ENCODE assay signal across 1 cellular context in the genomic region with DNA sequence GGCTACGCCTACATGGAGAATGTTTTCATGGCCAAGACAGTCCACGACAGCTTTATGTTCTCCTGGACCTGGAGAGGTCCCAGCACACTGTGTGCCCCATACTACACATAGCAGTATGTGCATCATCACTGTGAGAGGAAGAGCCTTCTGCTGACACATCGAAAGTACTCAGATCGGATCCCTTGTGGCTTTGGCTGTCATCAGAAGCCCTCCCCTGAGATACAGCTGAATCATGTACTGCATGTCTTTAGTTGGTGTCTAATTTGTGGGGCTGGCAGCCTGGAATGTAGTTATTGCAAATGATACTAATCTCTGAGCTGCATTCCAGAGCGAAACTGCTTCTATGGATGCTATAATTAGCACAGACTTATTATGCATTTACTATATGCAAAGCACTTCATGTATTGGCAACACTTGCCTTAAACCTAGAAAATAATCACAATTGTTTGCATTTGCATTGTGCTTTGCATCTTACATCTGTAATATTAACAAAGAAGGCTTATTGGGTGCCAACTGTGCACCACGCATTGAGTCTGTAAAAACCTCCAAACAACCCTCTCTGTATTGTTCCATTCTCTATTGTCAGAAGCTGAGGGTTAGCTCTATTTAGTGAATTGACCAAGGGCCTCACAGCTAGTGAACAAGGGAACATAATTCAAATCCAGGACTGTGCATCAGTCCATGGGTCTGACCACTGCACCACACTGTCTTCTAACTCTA.
TF ChIP-seq lines count a peak whose summit lies in the region.

No MANE protein-coding gene starts in this region.

TF ChIP-seq in GM12878, 131 proteins besides CTCF, POLR2A, EP300 and RAD21 (continued from another document and continues in another):
- TF ChIP-seq, protein P1, sequence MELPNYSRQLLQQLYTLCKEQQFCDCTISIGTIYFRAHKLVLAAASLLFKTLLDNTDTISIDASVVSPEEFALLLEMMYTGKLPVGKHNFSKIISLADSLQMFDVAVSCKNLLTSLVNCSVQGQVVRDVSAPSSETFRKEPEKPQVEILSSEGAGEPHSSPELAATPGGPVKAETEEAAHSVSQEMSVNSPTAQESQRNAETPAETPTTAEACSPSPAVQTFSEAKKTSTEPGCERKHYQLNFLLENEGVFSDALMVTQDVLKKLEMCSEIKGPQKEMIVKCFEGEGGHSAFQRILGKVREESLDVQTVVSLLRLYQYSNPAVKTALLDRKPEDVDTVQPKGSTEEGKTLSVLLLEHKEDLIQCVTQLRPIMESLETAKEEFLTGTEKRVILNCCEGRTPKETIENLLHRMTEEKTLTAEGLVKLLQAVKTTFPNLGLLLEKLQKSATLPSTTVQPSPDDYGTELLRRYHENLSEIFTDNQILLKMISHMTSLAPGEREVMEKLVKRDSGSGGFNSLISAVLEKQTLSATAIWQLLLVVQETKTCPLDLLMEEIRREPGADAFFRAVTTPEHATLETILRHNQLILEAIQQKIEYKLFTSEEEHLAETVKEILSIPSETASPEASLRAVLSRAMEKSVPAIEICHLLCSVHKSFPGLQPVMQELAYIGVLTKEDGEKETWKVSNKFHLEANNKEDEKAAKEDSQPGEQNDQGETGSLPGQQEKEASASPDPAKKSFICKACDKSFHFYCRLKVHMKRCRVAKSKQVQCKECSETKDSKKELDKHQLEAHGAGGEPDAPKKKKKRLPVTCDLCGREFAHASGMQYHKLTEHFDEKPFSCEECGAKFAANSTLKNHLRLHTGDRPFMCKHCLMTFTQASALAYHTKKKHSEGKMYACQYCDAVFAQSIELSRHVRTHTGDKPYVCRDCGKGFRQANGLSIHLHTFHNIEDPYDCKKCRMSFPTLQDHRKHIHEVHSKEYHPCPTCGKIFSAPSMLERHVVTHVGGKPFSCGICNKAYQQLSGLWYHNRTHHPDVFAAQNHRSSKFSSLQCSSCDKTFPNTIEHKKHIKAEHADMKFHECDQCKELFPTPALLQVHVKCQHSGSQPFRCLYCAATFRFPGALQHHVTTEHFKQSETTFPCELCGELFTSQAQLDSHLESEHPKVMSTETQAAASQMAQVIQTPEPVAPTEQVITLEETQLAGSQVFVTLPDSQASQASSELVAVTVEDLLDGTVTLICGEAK (IDR thresholded peaks at IDR 0.05; ENCODE audit: borderline replicate concordance), result no peak
- TF ChIP-seq, protein P2, sequence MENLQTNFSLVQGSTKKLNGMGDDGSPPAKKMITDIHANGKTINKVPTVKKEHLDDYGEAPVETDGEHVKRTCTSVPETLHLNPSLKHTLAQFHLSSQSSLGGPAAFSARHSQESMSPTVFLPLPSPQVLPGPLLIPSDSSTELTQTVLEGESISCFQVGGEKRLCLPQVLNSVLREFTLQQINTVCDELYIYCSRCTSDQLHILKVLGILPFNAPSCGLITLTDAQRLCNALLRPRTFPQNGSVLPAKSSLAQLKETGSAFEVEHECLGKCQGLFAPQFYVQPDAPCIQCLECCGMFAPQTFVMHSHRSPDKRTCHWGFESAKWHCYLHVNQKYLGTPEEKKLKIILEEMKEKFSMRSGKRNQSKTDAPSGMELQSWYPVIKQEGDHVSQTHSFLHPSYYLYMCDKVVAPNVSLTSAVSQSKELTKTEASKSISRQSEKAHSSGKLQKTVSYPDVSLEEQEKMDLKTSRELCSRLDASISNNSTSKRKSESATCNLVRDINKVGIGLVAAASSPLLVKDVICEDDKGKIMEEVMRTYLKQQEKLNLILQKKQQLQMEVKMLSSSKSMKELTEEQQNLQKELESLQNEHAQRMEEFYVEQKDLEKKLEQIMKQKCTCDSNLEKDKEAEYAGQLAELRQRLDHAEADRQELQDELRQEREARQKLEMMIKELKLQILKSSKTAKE (IDR thresholded peaks at IDR 0.05; ENCODE audit: low read depth, poor library complexity, severe bottlenecking), result no peak
- TF ChIP-seq ASH2L (IDR thresholded peaks at IDR 0.05; ENCODE audit: borderline replicate concordance, low read depth) (no peak), JUNB (IDR thresholded peaks at IDR 0.05) (no peak), ZSCAN29 (IDR thresholded peaks at IDR 0.05) (no peak), EGR1 (IDR thresholded peaks at IDR 0.05; ENCODE audit: borderline replicate concordance in 1 of 2, low read depth in 2 of 2, low read length in 2 of 2) (no peak), IRF4 (IDR thresholded peaks at IDR 0.05; ENCODE audit: low read depth, low read length) (no peak), MEF2B (IDR thresholded peaks at IDR 0.05; ENCODE audit: partially characterized antibody, poor library complexity, severe bottlenecking) (no peak), ZZZ3 (IDR thresholded peaks at IDR 0.05; ENCODE audit: control insufficient read depth, insufficient read length, low read depth) (no peak), CREM (IDR thresholded peaks at IDR 0.05; ENCODE audit: low read depth) (no peak), GATAD2B (conservative IDR thresholded peaks at IDR 0.05; ENCODE audit: low read depth) (no peak), SMARCA5 (IDR thresholded peaks at IDR 0.05) (no peak), CBX5 (IDR thresholded peaks at IDR 0.05; ENCODE audit: low read depth) (no peak), RUNX3 (IDR thresholded peaks at IDR 0.05; ENCODE audit: low read length) (peak; percentile 72), ZNF384 (IDR thresholded peaks at IDR 0.05; ENCODE audit: borderline replicate concordance, low read depth, low read length) (no peak), BMI1 (IDR thresholded peaks at IDR 0.05; ENCODE audit: borderline replicate concordance) (no peak), SMAD1 (IDR thresholded peaks at IDR 0.05; ENCODE audit: low read depth, partially characterized antibody) (no peak), STAT3 (IDR thresholded peaks at IDR 0.05; ENCODE audit: low read depth, low read length) (no peak), MYC (IDR thresholded peaks at IDR 0.05; ENCODE audit: insufficient read depth, insufficient read length, insufficient replicate concordance, low read length, severe bottlenecking) (no peak)
- TF ChIP-seq, protein P3, sequence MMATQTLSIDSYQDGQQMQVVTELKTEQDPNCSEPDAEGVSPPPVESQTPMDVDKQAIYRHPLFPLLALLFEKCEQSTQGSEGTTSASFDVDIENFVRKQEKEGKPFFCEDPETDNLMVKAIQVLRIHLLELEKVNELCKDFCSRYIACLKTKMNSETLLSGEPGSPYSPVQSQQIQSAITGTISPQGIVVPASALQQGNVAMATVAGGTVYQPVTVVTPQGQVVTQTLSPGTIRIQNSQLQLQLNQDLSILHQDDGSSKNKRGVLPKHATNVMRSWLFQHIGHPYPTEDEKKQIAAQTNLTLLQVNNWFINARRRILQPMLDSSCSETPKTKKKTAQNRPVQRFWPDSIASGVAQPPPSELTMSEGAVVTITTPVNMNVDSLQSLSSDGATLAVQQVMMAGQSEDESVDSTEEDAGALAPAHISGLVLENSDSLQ (IDR thresholded peaks at IDR 0.05), result peak; percentile 67
- TF ChIP-seq, protein P4, sequence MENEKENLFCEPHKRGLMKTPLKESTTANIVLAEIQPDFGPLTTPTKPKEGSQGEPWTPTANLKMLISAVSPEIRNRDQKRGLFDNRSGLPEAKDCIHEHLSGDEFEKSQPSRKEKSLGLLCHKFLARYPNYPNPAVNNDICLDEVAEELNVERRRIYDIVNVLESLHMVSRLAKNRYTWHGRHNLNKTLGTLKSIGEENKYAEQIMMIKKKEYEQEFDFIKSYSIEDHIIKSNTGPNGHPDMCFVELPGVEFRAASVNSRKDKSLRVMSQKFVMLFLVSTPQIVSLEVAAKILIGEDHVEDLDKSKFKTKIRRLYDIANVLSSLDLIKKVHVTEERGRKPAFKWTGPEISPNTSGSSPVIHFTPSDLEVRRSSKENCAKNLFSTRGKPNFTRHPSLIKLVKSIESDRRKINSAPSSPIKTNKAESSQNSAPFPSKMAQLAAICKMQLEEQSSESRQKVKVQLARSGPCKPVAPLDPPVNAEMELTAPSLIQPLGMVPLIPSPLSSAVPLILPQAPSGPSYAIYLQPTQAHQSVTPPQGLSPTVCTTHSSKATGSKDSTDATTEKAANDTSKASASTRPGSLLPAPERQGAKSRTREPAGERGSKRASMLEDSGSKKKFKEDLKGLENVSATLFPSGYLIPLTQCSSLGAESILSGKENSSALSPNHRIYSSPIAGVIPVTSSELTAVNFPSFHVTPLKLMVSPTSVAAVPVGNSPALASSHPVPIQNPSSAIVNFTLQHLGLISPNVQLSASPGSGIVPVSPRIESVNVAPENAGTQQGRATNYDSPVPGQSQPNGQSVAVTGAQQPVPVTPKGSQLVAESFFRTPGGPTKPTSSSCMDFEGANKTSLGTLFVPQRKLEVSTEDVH (IDR thresholded peaks at IDR 0.05; ENCODE audit: low read depth, partially characterized antibody), result no peak
- TF ChIP-seq, protein P5, sequence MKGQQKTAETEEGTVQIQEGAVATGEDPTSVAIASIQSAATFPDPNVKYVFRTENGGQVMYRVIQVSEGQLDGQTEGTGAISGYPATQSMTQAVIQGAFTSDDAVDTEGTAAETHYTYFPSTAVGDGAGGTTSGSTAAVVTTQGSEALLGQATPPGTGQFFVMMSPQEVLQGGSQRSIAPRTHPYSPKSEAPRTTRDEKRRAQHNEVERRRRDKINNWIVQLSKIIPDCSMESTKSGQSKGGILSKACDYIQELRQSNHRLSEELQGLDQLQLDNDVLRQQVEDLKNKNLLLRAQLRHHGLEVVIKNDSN (IDR thresholded peaks at IDR 0.05; ENCODE audit: borderline replicate concordance, extremely low read length, insufficient read depth, low read depth, low read length), result no peak
- TF ChIP-seq, protein P6, sequence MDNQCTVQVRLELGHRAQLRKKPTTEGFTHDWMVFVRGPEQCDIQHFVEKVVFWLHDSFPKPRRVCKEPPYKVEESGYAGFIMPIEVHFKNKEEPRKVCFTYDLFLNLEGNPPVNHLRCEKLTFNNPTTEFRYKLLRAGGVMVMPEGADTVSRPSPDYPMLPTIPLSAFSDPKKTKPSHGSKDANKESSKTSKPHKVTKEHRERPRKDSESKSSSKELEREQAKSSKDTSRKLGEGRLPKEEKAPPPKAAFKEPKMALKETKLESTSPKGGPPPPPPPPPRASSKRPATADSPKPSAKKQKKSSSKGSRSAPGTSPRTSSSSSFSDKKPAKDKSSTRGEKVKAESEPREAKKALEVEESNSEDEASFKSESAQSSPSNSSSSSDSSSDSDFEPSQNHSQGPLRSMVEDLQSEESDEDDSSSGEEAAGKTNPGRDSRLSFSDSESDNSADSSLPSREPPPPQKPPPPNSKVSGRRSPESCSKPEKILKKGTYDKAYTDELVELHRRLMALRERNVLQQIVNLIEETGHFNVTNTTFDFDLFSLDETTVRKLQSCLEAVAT (IDR thresholded peaks at IDR 0.05), result no peak
- TF ChIP-seq, protein P7, sequence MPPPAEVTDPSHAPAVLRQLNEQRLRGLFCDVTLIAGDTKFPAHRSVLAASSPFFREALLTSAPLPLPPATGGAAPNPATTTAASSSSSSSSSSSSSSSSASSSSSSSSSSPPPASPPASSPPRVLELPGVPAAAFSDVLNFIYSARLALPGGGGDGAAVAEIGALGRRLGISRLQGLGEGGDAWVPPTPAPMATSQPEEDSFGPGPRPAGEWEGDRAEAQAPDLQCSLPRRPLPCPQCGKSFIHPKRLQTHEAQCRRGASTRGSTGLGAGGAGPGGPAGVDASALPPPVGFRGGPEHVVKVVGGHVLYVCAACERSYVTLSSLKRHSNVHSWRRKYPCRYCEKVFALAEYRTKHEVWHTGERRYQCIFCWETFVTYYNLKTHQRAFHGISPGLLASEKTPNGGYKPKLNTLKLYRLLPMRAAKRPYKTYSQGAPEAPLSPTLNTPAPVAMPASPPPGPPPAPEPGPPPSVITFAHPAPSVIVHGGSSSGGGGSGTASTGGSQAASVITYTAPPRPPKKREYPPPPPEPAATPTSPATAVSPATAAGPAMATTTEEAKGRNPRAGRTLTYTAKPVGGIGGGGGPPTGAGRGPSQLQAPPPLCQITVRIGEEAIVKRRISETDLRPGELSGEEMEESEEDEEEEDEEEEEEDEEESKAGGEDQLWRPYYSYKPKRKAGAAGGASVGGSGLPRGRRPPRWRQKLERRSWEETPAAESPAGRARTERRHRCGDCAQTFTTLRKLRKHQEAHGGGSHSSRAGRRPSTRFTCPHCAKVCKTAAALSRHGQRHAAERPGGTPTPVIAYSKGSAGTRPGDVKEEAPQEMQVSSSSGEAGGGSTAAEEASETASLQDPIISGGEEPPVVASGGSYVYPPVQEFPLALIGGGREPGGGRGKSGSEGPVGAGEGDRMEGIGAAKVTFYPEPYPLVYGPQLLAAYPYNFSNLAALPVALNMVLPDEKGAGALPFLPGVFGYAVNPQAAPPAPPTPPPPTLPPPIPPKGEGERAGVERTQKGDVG (CRISPR knock-in tag; IDR thresholded peaks at IDR 0.05), result no peak
- TF ChIP-seq, protein P8, sequence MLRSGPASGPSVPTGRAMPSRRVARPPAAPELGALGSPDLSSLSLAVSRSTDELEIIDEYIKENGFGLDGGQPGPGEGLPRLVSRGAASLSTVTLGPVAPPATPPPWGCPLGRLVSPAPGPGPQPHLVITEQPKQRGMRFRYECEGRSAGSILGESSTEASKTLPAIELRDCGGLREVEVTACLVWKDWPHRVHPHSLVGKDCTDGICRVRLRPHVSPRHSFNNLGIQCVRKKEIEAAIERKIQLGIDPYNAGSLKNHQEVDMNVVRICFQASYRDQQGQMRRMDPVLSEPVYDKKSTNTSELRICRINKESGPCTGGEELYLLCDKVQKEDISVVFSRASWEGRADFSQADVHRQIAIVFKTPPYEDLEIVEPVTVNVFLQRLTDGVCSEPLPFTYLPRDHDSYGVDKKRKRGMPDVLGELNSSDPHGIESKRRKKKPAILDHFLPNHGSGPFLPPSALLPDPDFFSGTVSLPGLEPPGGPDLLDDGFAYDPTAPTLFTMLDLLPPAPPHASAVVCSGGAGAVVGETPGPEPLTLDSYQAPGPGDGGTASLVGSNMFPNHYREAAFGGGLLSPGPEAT (IDR thresholded peaks at IDR 0.05; ENCODE audit: low read depth), result no peak
- TF ChIP-seq, protein P9, sequence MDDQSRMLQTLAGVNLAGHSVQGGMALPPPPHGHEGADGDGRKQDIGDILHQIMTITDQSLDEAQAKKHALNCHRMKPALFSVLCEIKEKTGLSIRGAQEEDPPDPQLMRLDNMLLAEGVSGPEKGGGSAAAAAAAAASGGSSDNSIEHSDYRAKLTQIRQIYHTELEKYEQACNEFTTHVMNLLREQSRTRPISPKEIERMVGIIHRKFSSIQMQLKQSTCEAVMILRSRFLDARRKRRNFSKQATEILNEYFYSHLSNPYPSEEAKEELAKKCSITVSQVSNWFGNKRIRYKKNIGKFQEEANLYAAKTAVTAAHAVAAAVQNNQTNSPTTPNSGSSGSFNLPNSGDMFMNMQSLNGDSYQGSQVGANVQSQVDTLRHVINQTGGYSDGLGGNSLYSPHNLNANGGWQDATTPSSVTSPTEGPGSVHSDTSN (IDR thresholded peaks at IDR 0.05; ENCODE audit: insufficient replicate concordance, low read depth, low read length), result peak; percentile 39
- TF ChIP-seq, protein P10, sequence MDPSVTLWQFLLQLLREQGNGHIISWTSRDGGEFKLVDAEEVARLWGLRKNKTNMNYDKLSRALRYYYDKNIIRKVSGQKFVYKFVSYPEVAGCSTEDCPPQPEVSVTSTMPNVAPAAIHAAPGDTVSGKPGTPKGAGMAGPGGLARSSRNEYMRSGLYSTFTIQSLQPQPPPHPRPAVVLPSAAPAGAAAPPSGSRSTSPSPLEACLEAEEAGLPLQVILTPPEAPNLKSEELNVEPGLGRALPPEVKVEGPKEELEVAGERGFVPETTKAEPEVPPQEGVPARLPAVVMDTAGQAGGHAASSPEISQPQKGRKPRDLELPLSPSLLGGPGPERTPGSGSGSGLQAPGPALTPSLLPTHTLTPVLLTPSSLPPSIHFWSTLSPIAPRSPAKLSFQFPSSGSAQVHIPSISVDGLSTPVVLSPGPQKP (IDR thresholded peaks at IDR 0.05; ENCODE audit: low read depth, low read length), result no peak
- TF ChIP-seq, protein P11, sequence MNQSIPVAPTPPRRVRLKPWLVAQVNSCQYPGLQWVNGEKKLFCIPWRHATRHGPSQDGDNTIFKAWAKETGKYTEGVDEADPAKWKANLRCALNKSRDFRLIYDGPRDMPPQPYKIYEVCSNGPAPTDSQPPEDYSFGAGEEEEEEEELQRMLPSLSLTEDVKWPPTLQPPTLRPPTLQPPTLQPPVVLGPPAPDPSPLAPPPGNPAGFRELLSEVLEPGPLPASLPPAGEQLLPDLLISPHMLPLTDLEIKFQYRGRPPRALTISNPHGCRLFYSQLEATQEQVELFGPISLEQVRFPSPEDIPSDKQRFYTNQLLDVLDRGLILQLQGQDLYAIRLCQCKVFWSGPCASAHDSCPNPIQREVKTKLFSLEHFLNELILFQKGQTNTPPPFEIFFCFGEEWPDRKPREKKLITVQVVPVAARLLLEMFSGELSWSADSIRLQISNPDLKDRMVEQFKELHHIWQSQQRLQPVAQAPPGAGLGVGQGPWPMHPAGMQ (IDR thresholded peaks at IDR 0.05; ENCODE audit: borderline replicate concordance), result no peak
